In genomic region chr1:221868894-221869293, GRCh38 we compare ENCODE assay signal across 12 cellular contexts.
DNase-seq lines count a peak whose midpoint lies in the region; ATAC-seq and TF ChIP-seq lines count a peak whose summit lies in the region.
"Had no signal": no experiment of that assay in that cellular context is flagged by ENCODE, and none has a peak within 500 bp of the region (broad histone marks: within the 10 kb centered on the region; RNA-seq: fewer than 3 reads in every experiment).

No MANE protein-coding gene starts in this region.

- DNase-seq in GM04503 (ENCODE audit: low read depth) (peak; percentile 65), NCI-H69 (lab: John Stamatoyannopoulos, UW) (peak; percentile 92), dermis blood vessel endothelial cell (peak; percentile 65), retinal pigment epithelial cell (ENCODE audit: low read depth) (peak; percentile 14), GM13976 (ENCODE audit: low spot score) (no peak)
- no peak for DNase-seq in activated CD4-positive, CD25-positive, alpha-beta regulatory T cell (lab: John Stamatoyannopoulos, UW)
- DNase-seq: amygdala, erythroblast, islet precursor cell, NCI-H1694 treated with DMSO at 0.1 percent for 48 hours, nephron progenitor cell had no signal

- no peak overlapping the region for H3K4me3 ChIP-seq in retinal pigment epithelial cell (ENCODE audit: low read length)

- in situ Hi-C loops in GM13976 (cut with MboI; ENCODE audit: low sequenced_read_pairs, unreplicated experiment): no loop called here

- ATAC-seq in HG03175 (IDR thresholded peaks at IDR 0.05; ENCODE audit: unreplicated experiment): no peak

- TF ChIP-seq CTCF in retinal pigment epithelial cell (conservative IDR thresholded peaks at IDR 0.05; ENCODE audit: low read depth, low read length) (no peak), GM13976 (IDR thresholded peaks at IDR 0.05; ENCODE audit: borderline replicate concordance, control extremely low read depth, extremely low read depth, insufficient read depth, missing control alignments) (no peak)

Comparison
In these comparisons a context has a peak if more than half of its experiments do, and no peak if none do; other contexts are left out.
1. DNase-seq: peak in GM04503 (single experiment), NCI-H69 (single experiment), dermis blood vessel endothelial cell (single experiment) and retinal pigment epithelial cell (single experiment); none in GM13976 (single experiment) and activated CD4-positive, CD25-positive, alpha-beta regulatory T cell (0 of 4).